Comparison of ENCODE assay signal across 31 cellular contexts in the genomic region with DNA sequence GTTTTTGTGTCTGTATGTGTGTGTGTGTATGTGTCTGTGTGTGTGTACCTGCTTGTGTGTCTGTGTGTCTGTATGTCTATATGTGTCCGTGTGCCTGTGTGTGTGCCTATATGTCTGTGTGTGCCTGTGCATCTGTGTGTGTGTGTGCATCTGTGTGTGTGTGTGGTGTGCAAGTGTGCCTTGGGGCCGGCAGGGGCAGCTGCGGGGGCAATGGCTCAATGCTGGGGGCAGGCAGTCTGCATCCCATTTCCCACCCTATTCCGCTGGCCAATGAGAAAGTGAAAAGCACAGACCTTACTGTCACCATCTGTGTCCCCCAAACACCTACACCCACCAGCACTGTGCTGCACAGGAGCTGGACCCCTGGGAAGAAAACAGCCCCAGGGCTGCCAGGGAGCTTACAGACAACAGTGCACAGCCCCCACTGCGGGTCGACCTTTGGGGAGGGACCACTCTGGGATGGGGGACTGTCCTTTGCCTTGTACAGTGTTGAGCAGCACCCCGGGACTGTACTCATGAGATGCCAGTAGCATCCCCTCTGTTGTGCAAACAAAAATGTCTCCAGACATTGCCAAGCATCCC.
"Had no signal": no experiment of that assay in that cellular context is flagged by ENCODE, and none has a peak within 500 bp of the region (broad histone marks: within the 10 kb centered on the region; RNA-seq: fewer than 3 reads in every experiment).

No MANE protein-coding gene starts in this region.

- H3K9me3 Mint-ChIP-seq: dendritic cell treated with granulocyte-macrophage colony-stimulating factor and Interleukin-4, amounts not matched to agents 40 ng/mL and 50 ng/mL, for 4 days; endodermal cell; naive thymus-derived CD8-positive, alpha-beta T cell; nephron progenitor cell had no signal

- H3K4me2 ChIP-seq: hepatocyte had no signal

- H3K36me3 Mint-ChIP-seq: naive thymus-derived CD8-positive, alpha-beta T cell had no signal

- FAIRE-seq: colon, kidney, small intestine had no signal

- H3K4me3 Mint-ChIP-seq: dendritic cell treated with granulocyte-macrophage colony-stimulating factor and Interleukin-4, amounts not matched to agents 40 ng/mL and 50 ng/mL, for 4 days; endodermal cell; naive thymus-derived CD8-positive, alpha-beta T cell; nephron progenitor cell had no signal

- DNase-seq: cerebellar nuclear complex; effector CD8-positive, alpha-beta T cell; endodermal cell; foreskin fibroblast; gastrocnemius medialis; heart left ventricle; kidney; left cardiac atrium; left lung; mammary epithelial cell; mesendoderm; naive thymus-derived CD8-positive, alpha-beta T cell; nephron progenitor cell; small intestine; stimulated activated CD4-positive, alpha-beta T cell treated with anti-CD3 and anti-CD28 coated beads, Interleukin-12 subunit alpha, Interleukin-12 subunit beta, amount 100 ng/mL, for 4 hours; stimulated activated CD4-positive, alpha-beta T cell treated with anti-CD3 and anti-CD28 coated beads, Interleukin-1b, Interleukin-23, amount 100 ng/mL, for 48 hours; stimulated activated CD4-positive, alpha-beta T cell treated with anti-CD3 and anti-CD28 coated beads, Interleukin-4, amount 100 ng/mL, for 1 hour; stimulated activated CD8-positive, alpha-beta memory T cell treated with anti-CD3 and anti-CD28 coated beads, Interleukin-4, amount 100 ng/mL, for 48 hours; stimulated activated naive CD4-positive, alpha-beta T cell treated with Interleukin-2 at 50 U/mL for 16 hours; stomach; thyroid gland; trophoblast cell had no signal

- ATAC-seq: esophagus mucosa; gastrocnemius medialis; left cardiac atrium; left lung; naive thymus-derived CD8-positive, alpha-beta T cell; right lobe of liver had no signal

- H3K4me3 ChIP-seq: gastrocnemius medialis, heart left ventricle, hepatocyte, left lung, right lobe of liver, stomach, thyroid gland had no signal

- H3K79me2 ChIP-seq: hepatocyte, parathyroid adenoma had no signal

- H3K27ac Mint-ChIP-seq: dendritic cell treated with granulocyte-macrophage colony-stimulating factor and Interleukin-4, amounts not matched to agents 40 ng/mL and 50 ng/mL, for 4 days; endodermal cell; naive thymus-derived CD8-positive, alpha-beta T cell; nephron progenitor cell; progenitor cell of endocrine pancreas had no signal

- H3K9ac ChIP-seq: parathyroid adenoma had no signal

- H3K27me3 ChIP-seq: gastrocnemius medialis, hepatocyte, left lung, neutrophil, right lobe of liver, stomach, thyroid gland had no signal

- H3K27ac ChIP-seq: epithelial cell of prostate, gastrocnemius medialis, heart left ventricle, hepatocyte, left lung, neutrophil, parathyroid adenoma, right lobe of liver, stomach, thyroid gland had no signal

- H2AFZ ChIP-seq: hepatocyte, parathyroid adenoma had no signal

- H3K9me3 ChIP-seq: gastrocnemius medialis, heart left ventricle, left lung, neutrophil, right lobe of liver, stomach, thyroid gland had no signal

- H3K27me3 Mint-ChIP-seq: dendritic cell treated with granulocyte-macrophage colony-stimulating factor and Interleukin-4, amounts not matched to agents 40 ng/mL and 50 ng/mL, for 4 days; progenitor cell of endocrine pancreas had no signal

- H3K4me1 Mint-ChIP-seq: endodermal cell; naive thymus-derived CD8-positive, alpha-beta T cell; nephron progenitor cell had no signal

- H3K4me1 ChIP-seq: gastrocnemius medialis, heart left ventricle, left lung, parathyroid adenoma, right lobe of liver, stomach, thyroid gland had no signal

- H3K36me3 ChIP-seq: gastrocnemius medialis, heart left ventricle, left lung, neutrophil, right lobe of liver, thyroid gland had no signal
